Comparison of ENCODE assay signal across 11 cellular contexts in genomic region chr16:72189865-72190371, GRCh38. TPM values are rescaled to one million over a fixed set of nuclear protein-coding genes. Genes with fewer than 3 reads are reported as not detected.
A peak's percentile ranks its signal among the peaks of the same experiment; 100 is the strongest.
DNase-seq lines count a peak whose midpoint lies in the region; ATAC-seq lines count a peak whose summit lies in the region.
"Had no signal": no experiment of that assay in that cellular context is flagged by ENCODE, and none has a peak within 500 bp of the region (broad histone marks: within the 10 kb centered on the region; RNA-seq: fewer than 3 reads in every experiment).

No MANE protein-coding gene starts in this region.

- no peaks in the 10 kb centered on the region for H3K4me1 Mint-ChIP-seq in naive thymus-derived CD8-positive, alpha-beta T cell
- H3K4me1 Mint-ChIP-seq in activated CD8-positive, alpha-beta memory T cell treated with anti-CD3 and anti-CD28 coated beads, Interleukin-2, amount 10 ng/mL, durations not matched to agents 7 days and 5 days: no peaks in the 10 kb centered on the region
- H3K4me1 Mint-ChIP-seq: activated B cell treated with CpG ODN at 0.5 μM for 24 hours had no signal

- CTCF ChIA-PET in activated CD8-positive, alpha-beta memory T cell treated with anti-CD3 and anti-CD28 coated beads, Interleukin-2, amount 10 ng/mL, durations not matched to agents 7 days and 5 days (lab: Charles Lee): no interaction called here

- H3K4me3 Mint-ChIP-seq in naive thymus-derived CD8-positive, alpha-beta T cell: no peak overlapping the region
- no peak overlapping the region for H3K4me3 Mint-ChIP-seq in activated CD8-positive, alpha-beta memory T cell treated with anti-CD3 and anti-CD28 coated beads, Interleukin-2, amount 10 ng/mL, durations not matched to agents 7 days and 5 days
- H3K4me3 Mint-ChIP-seq: activated B cell treated with CpG ODN at 0.5 μM for 24 hours had no signal

- DNase-seq in ELR (ENCODE audit: low read depth) (peak; percentile 78), SK-MEL-5 (ENCODE audit: low read depth, low spot score) (peak; percentile 5), pulmonary artery endothelial cell (ENCODE audit: low read depth, low spot score) (peak; percentile 17), hippocampal formation (lab: John Stamatoyannopoulos, UW) (no peak)
- DNase-seq in naive thymus-derived CD8-positive, alpha-beta T cell: no peak
- DNase-seq in activated CD8-positive, alpha-beta memory T cell treated with anti-CD3 and anti-CD28 coated beads, Interleukin-2, amount 10 ng/mL, durations not matched to agents 7 days and 5 days: no peak
- DNase-seq: activated B cell treated with CpG ODN at 0.5 μM for 24 hours had no signal

- H3K36me3 Mint-ChIP-seq in naive thymus-derived CD8-positive, alpha-beta T cell: no peaks in the 10 kb centered on the region
- no peaks in the 10 kb centered on the region for H3K36me3 Mint-ChIP-seq in activated CD8-positive, alpha-beta memory T cell treated with anti-CD3 and anti-CD28 coated beads, Interleukin-2, amount 10 ng/mL, durations not matched to agents 7 days and 5 days

- in situ Hi-C loops in SK-MEL-5 (cut with HindIII; ENCODE audit: low pct_unique_long_range_greater_than_20kb, low sequenced_read_pairs): no loop called here

- H3K9me3 Mint-ChIP-seq in naive thymus-derived CD8-positive, alpha-beta T cell: no peaks in the 10 kb centered on the region
- H3K9me3 Mint-ChIP-seq in activated CD8-positive, alpha-beta memory T cell treated with anti-CD3 and anti-CD28 coated beads, Interleukin-2, amount 10 ng/mL, durations not matched to agents 7 days and 5 days (ENCODE audit: low read depth): no peaks in the 10 kb centered on the region
- H3K9me3 Mint-ChIP-seq: activated B cell treated with CpG ODN at 0.5 μM for 24 hours had no signal

- POLR2A ChIA-PET in naive thymus-derived CD8-positive, alpha-beta T cell (lab: Charles Lee): no interaction called here

- ATAC-seq in esophagus mucosa: peak; percentile 48
- no peak for ATAC-seq in HG02623 (IDR thresholded peaks at IDR 0.05; ENCODE audit: unreplicated experiment)
- no peak for ATAC-seq in naive thymus-derived CD8-positive, alpha-beta T cell
- ATAC-seq in activated CD8-positive, alpha-beta memory T cell treated with anti-CD3 and anti-CD28 coated beads, Interleukin-2, amount 10 ng/mL, durations not matched to agents 7 days and 5 days: no peak
- ATAC-seq: Right ventricle myocardium inferior had no signal

- H3K27me3 Mint-ChIP-seq in naive thymus-derived CD8-positive, alpha-beta T cell: no peaks in the 10 kb centered on the region
- peaks cover 7% of the 10 kb centered on the region for H3K27me3 Mint-ChIP-seq in activated CD8-positive, alpha-beta memory T cell treated with anti-CD3 and anti-CD28 coated beads, Interleukin-2, amount 10 ng/mL, durations not matched to agents 7 days and 5 days
- H3K27me3 Mint-ChIP-seq: activated B cell treated with CpG ODN at 0.5 μM for 24 hours had no signal

- H3K27ac Mint-ChIP-seq in naive thymus-derived CD8-positive, alpha-beta T cell: no peak overlapping the region
- H3K27ac Mint-ChIP-seq in activated CD8-positive, alpha-beta memory T cell treated with anti-CD3 and anti-CD28 coated beads, Interleukin-2, amount 10 ng/mL, durations not matched to agents 7 days and 5 days: no peak overlapping the region
- H3K27ac Mint-ChIP-seq: activated B cell treated with CpG ODN at 0.5 μM for 24 hours had no signal

RNA-seq across cellular contexts. Expression of gene PMFBP1, which starts 18.0 kb away (rescaled TPM):
- 0.29 TPM in 1 of 2 replicates, not detected in the other for total RNA-seq in SK-MEL-5 (2014; rRNA removed; shearing (Covaris generic))
- 0.03 TPM in 1 of 2 replicates, not detected in the other for polyA plus RNA-seq in SK-MEL-5 (2015; cell fraction: cytosol; rRNA removed)
- polyA plus RNA-seq in SK-MEL-5 (2015; cell fraction: nucleus; rRNA removed): 0.22 and 0.35 TPM in 2 replicates
- 2.0 TPM for total RNA-seq in esophagus mucosa
- 0.21 and 0.33 TPM in 2 replicates for total RNA-seq in pulmonary artery endothelial cell
- total RNA-seq in naive thymus-derived CD8-positive, alpha-beta T cell: 1 to 10 TPM in 1 of 2 experiments, under 1 TPM in 1; 0.99 to 2.0 TPM
- under 1 TPM in 2 of 3 donors, not detected in 1; 0.13 to 0.95 TPM for polyA plus RNA-seq in naive thymus-derived CD8-positive, alpha-beta T cell
- 1 to 10 TPM; 2.1 to 6.3 TPM for total RNA-seq in activated CD8-positive, alpha-beta memory T cell treated with anti-CD3 and anti-CD28 coated beads, Interleukin-2, amount 10 ng/mL, durations not matched to agents 7 days and 5 days
- total RNA-seq: skeletal muscle tissue had no signal

Comparison
In these comparisons a context has a peak if more than half of its experiments do, and no peak if none do; other contexts are left out.
1. DNase-seq: peak in ELR (single experiment), SK-MEL-5 (single experiment) and pulmonary artery endothelial cell (single experiment); none in hippocampal formation (0 of 2), naive thymus-derived CD8-positive, alpha-beta T cell (0 of 10) and activated CD8-positive, alpha-beta memory T cell treated with anti-CD3 and anti-CD28 coated beads, Interleukin-2, amount 10 ng/mL, durations not matched to agents 7 days and 5 days (single experiment).